9 cellular contexts compared by ENCODE assay signal in genomic region chr3:100737334-100737733, GRCh38. TPM values are rescaled to one million over a fixed set of nuclear protein-coding genes. Genes with fewer than 3 reads are reported as not detected.
DNase-seq lines count a peak whose midpoint lies in the region; ATAC-seq and TF ChIP-seq lines count a peak whose summit lies in the region.
"Had no signal": no experiment of that assay in that cellular context is flagged by ENCODE, and none has a peak within 500 bp of the region (broad histone marks: within the 10 kb centered on the region; RNA-seq: fewer than 3 reads in every experiment).

No MANE protein-coding gene starts in this region.

- H3K27ac ChIP-seq in OCI-LY7 (ENCODE audit: low read depth, low read length, poor library complexity, severe bottlenecking) (no peak overlapping the region), thoracic aorta (no peak overlapping the region)

- TF ChIP-seq CTCF in OCI-LY7 (conservative IDR thresholded peaks at IDR 0.05; ENCODE audit: low read length) (peak; percentile 67), foreskin fibroblast (IDR thresholded peaks at IDR 0.05; ENCODE audit: low read depth, low read length) (peak; percentile 38), thoracic aorta (IDR thresholded peaks at IDR 0.05) (peak; percentile 27)

- H3K4me1 Mint-ChIP-seq in activated CD4-positive, alpha-beta T cell treated with anti-CD3 and anti-CD28 coated beads, Interleukin-2, amount 10 ng/mL, durations not matched to agents 7 days and 5 days = peaks cover 3% of the 10 kb centered on the region
- peaks cover 3 to 24% of the 10 kb centered on the region in 2 donors for H3K4me1 Mint-ChIP-seq in immature natural killer cell

- no peak overlapping the region for H3K4me3 Mint-ChIP-seq in activated CD4-positive, alpha-beta T cell treated with anti-CD3 and anti-CD28 coated beads, Interleukin-2, amount 10 ng/mL, durations not matched to agents 7 days and 5 days
- no peak overlapping the region for H3K4me3 Mint-ChIP-seq in immature natural killer cell

- no peaks in the 10 kb centered on the region for H3K27me3 Mint-ChIP-seq in activated CD4-positive, alpha-beta T cell treated with anti-CD3 and anti-CD28 coated beads, Interleukin-2, amount 10 ng/mL, durations not matched to agents 7 days and 5 days
- H3K27me3 Mint-ChIP-seq in immature natural killer cell (ENCODE audit: low read depth in 3 of 3) = no peaks in the 10 kb centered on the region

- BruUV-seq in OCI-LY7 (replicated peaks; lab: Mats Ljungman, UMichigan) = no TSS peak

- H4K20me1 ChIP-seq in OCI-LY7 (ENCODE audit: insufficient read depth, low read length) = peaks cover 5% of the 10 kb centered on the region; the same call in 1 of the 2 replicates

- CTCF ChIA-PET in OCI-LY7 (lab: Charles Lee; ENCODE audit: unreplicated experiment) = no interaction called here
- CTCF ChIA-PET in activated CD4-positive, alpha-beta T cell treated with anti-CD3 and anti-CD28 coated beads, Interleukin-2, amount 10 ng/mL, durations not matched to agents 7 days and 5 days (lab: Charles Lee) = no interaction called here

- H3K4me1 ChIP-seq in OCI-LY7 (ENCODE audit: insufficient read depth, low read length, poor library complexity, severe bottlenecking) = no peaks in the 10 kb centered on the region
- peaks cover 3 to 5% of the 10 kb centered on the region in 2 donors for H3K4me1 ChIP-seq in thoracic aorta (ENCODE audit: control insufficient read depth in 1 of 2, low read depth in 2 of 2)

- no peak overlapping the region for H3K27ac Mint-ChIP-seq in activated CD4-positive, alpha-beta T cell treated with anti-CD3 and anti-CD28 coated beads, Interleukin-2, amount 10 ng/mL, durations not matched to agents 7 days and 5 days
- H3K27ac Mint-ChIP-seq in immature natural killer cell = no peak overlapping the region

- no peaks in the 10 kb centered on the region for H3K9me2 ChIP-seq in OCI-LY7 (ENCODE audit: insufficient read depth, low read length)

- H3K4me3 ChIP-seq in OCI-LY7 (ENCODE audit: low read depth, low read length, poor library complexity, severe bottlenecking) (no peak overlapping the region), foreskin fibroblast (ENCODE audit: low read depth in 1 of 2, low read length in 2 of 2) (no peak overlapping the region), thoracic aorta (no peak overlapping the region)

- H3K36me3 Mint-ChIP-seq in activated CD4-positive, alpha-beta T cell treated with anti-CD3 and anti-CD28 coated beads, Interleukin-2, amount 10 ng/mL, durations not matched to agents 7 days and 5 days (ENCODE audit: low read depth) = peaks cover 36% of the 10 kb centered on the region
- peaks cover 24 to 37% (median 32%) of the 10 kb centered on the region in 3 donors for H3K36me3 Mint-ChIP-seq in immature natural killer cell

- H3K36me3 ChIP-seq in OCI-LY7 (ENCODE audit: insufficient read depth, low read length) = peaks cover 81% of the 10 kb centered on the region
- peaks cover 32% of the 10 kb centered on the region for H3K36me3 ChIP-seq in thoracic aorta

- intact Hi-C loops in OCI-LY7 (cut with micrococcal nuclease; ENCODE audit: unreplicated experiment) = no loop called here

- H3K9me3 ChIP-seq in OCI-LY7 (ENCODE audit: low read length) = no peaks in the 10 kb centered on the region
- H3K9me3 ChIP-seq in thoracic aorta = no peaks in the 10 kb centered on the region

- H3K27me3 ChIP-seq in thoracic aorta (replicated peaks; ENCODE audit: insufficient read depth) = no peaks in the 10 kb centered on the region

- DNase-seq in NCI-H524 (lab: John Stamatoyannopoulos, UW) (peak; percentile 16 to 80), NCI-H524 treated with DMSO at 0.1 percent for 48 hours (lab: John Stamatoyannopoulos, UW) (no peak), OCI-LY7 (ENCODE audit: low spot score) (peak; percentile 7), foreskin fibroblast (peak in 1 of 2 donors; percentile 49), thoracic aorta (ENCODE audit: low spot score) (no peak), immature natural killer cell (no peak), mucosa of gallbladder (ENCODE audit: low spot score) (no peak)
- no peak for DNase-seq in activated CD4-positive, alpha-beta T cell treated with anti-CD3 and anti-CD28 coated beads, Interleukin-2, amount 10 ng/mL, durations not matched to agents 7 days and 5 days
- DNase-seq: stimulated activated CD4-positive, alpha-beta T cell treated with anti-CD3 and anti-CD28 coated beads, Interleukin-1b, Interleukin-23, amount 100 ng/mL, for 48 hours had no signal

- H2AFZ ChIP-seq in OCI-LY7 (ENCODE audit: low read length) = no peak overlapping the region

- no peaks in the 10 kb centered on the region for H3K9me3 Mint-ChIP-seq in activated CD4-positive, alpha-beta T cell treated with anti-CD3 and anti-CD28 coated beads, Interleukin-2, amount 10 ng/mL, durations not matched to agents 7 days and 5 days
- H3K9me3 Mint-ChIP-seq in immature natural killer cell = no peaks in the 10 kb centered on the region

- POLR2A ChIA-PET in OCI-LY7 (lab: Charles Lee) = interaction anchor here (2.6 kb wide), 1 partner anchor 10 kb away, joined by 14 read pairs; no protein-coding TSS in a partner anchor
- POLR2A ChIA-PET in activated CD4-positive, alpha-beta T cell treated with anti-CD3 and anti-CD28 coated beads, Interleukin-2, amount 10 ng/mL, durations not matched to agents 7 days and 5 days (lab: Charles Lee) = no interaction called here

- no peak for ATAC-seq in thoracic aorta (ENCODE audit: insufficient number of reproducible peaks, low FRiP score, low read depth)

- H3K4me2 ChIP-seq in OCI-LY7 (ENCODE audit: low read length) = no peak overlapping the region

- H3K79me2 ChIP-seq in OCI-LY7 (ENCODE audit: insufficient read depth, low read depth, low read length) = no peaks in the 10 kb centered on the region

RNA-seq across cellular contexts. Expression of gene TFG, which starts 28.0 kb away (rescaled TPM):
- total RNA-seq in OCI-LY7 (2014; rRNA removed; shearing (Covaris generic)) = 28.1 and 29.4 TPM in 2 replicates
- total RNA-seq in OCI-LY7 (2022) (55.7 and 61.1 TPM in 2 replicates), thoracic aorta (10 to 100 TPM; 70.1 to 86.7 TPM), mucosa of gallbladder (112 TPM)
- 10 to 100 TPM; 49.1 to 58.5 TPM for total RNA-seq in activated CD4-positive, alpha-beta T cell treated with anti-CD3 and anti-CD28 coated beads, Interleukin-2, amount 10 ng/mL, durations not matched to agents 7 days and 5 days
- 10 to 100 TPM; 17.4 to 51.3 (median 42.2) TPM for polyA plus RNA-seq in immature natural killer cell

Comparison
In these comparisons a context has a peak if more than half of its experiments do, and no peak if none do; other contexts are left out.
1. DNase-seq: peak in NCI-H524 (2 of 2) and OCI-LY7 (single experiment); none in NCI-H524 treated with DMSO at 0.1 percent for 48 hours (single experiment), thoracic aorta (single experiment), activated CD4-positive, alpha-beta T cell treated with anti-CD3 and anti-CD28 coated beads, Interleukin-2, amount 10 ng/mL, durations not matched to agents 7 days and 5 days (single experiment), immature natural killer cell (0 of 3) and mucosa of gallbladder (single experiment).
2. Peak in every context shown above with its lines, with median percentiles within 50 percentile points of each other: CTCF ChIP-seq.